Comparison of ENCODE assay signal across 8 cellular contexts in genomic region chr19:48588670-48589399, GRCh38. TPM values are rescaled to one million over a fixed set of nuclear protein-coding genes. Genes with fewer than 3 reads are reported as not detected.
DNase-seq lines count a peak whose midpoint lies in the region; ATAC-seq and TF ChIP-seq lines count a peak whose summit lies in the region.

No MANE protein-coding gene starts in this region.

- TF ChIP-seq CTCF in AG10803 (conservative IDR thresholded peaks at IDR 0.05; ENCODE audit: low read length) (peak; percentile 90), coronary artery (IDR thresholded peaks at IDR 0.05) (peak; percentile 82)

- no peak for ATAC-seq in HG03097 (IDR thresholded peaks at IDR 0.05; ENCODE audit: low FRiP score, unreplicated experiment)

- DNase-seq in AG10803 (ENCODE audit: low read depth) (peak; percentile 76), HAP-1 (ENCODE audit: low spot score in 2 of 2) (peak; percentile 82 to 96), NCI-H460 (ENCODE audit: extremely low read depth, low read depth) (peak; percentile 82), coronary artery (ENCODE audit: low spot score) (peak; percentile 87), left kidney (ENCODE audit: low read depth, low spot score) (peak; percentile 94)
- peak; percentile 93 for DNase-seq in activated CD4-positive, alpha-beta T cell treated with anti-CD3 and anti-CD28 coated beads for 48 hours
- peak; percentile 86 for DNase-seq in stimulated activated CD4-positive, alpha-beta T cell treated with anti-CD3 and anti-CD28 coated beads, Interleukin-1b, Interleukin-23, amount 100 ng/mL, for 48 hours

- H3K27me3 ChIP-seq in HAP-1 (ENCODE audit: low read depth) = no peaks in the 10 kb centered on the region

- in situ Hi-C loops in HAP-1 (cut with MboI; ENCODE audit: low sequenced_read_pairs) = loop anchor here (5.0 to 25.0 kb wide), 3 partner anchors 82 to 627 kb away; no protein-coding TSS in a partner anchor

- peak overlapping the region in 1 of 2 donors; percentile 35 for H3K27ac ChIP-seq in coronary artery

- peaks cover 9% of the 10 kb centered on the region for H3K4me1 ChIP-seq in HAP-1

- H3K4me3 ChIP-seq in AG10803 (ENCODE audit: low read length) (peak overlapping the region; percentile 65), HAP-1 (peak overlapping the region; percentile 38), coronary artery (peak overlapping the region; percentile 65)

- no peaks in the 10 kb centered on the region for H3K36me3 ChIP-seq in HAP-1 (replicated peaks)

- H3K9me3 ChIP-seq in HAP-1 = no peaks in the 10 kb centered on the region

RNA-seq across cellular contexts. Expression of gene SPACA4, which starts 17.7 kb away (rescaled TPM):
- total RNA-seq in NCI-H460 (2014; rRNA removed; shearing (Covaris generic)) = not detected in 2 replicates
- polyA plus RNA-seq in NCI-H460 (2014; cell fraction: nucleus; rRNA removed) = not detected in 2 replicates

RNA-seq across cellular contexts. Expression of gene FAM83E, which starts 26.0 kb away (rescaled TPM):
- 0.57 TPM in 1 of 2 replicates, not detected in the other for total RNA-seq in NCI-H460 (2014; rRNA removed; shearing (Covaris generic))
- 0.14 TPM in 1 of 2 replicates, not detected in the other for polyA plus RNA-seq in NCI-H460 (2014; cell fraction: nucleus; rRNA removed)

RNA-seq across cellular contexts. Expression of gene RPL18, which starts 30.1 kb away (rescaled TPM):
- 1,411 and 1,488 TPM in 2 replicates for total RNA-seq in NCI-H460 (2014; rRNA removed; shearing (Covaris generic))
- polyA plus RNA-seq in NCI-H460 (2014; cell fraction: nucleus; rRNA removed) = 1,943 and 2,733 TPM in 2 replicates

RNA-seq across cellular contexts. Expression of gene SPHK2, which starts 30.5 kb away (rescaled TPM):
- total RNA-seq in NCI-H460 (2014; rRNA removed; shearing (Covaris generic)) = 6.7 and 6.9 TPM in 2 replicates
- polyA plus RNA-seq in NCI-H460 (2014; cell fraction: nucleus; rRNA removed) = 15.3 and 18.8 TPM in 2 replicates

RNA-seq across cellular contexts. Expression of gene SULT2B1, which starts 36.9 kb away (rescaled TPM):
- 0.12 TPM in 1 of 2 replicates, not detected in the other for total RNA-seq in NCI-H460 (2014; rRNA removed; shearing (Covaris generic))
- polyA plus RNA-seq in NCI-H460 (2014; cell fraction: nucleus; rRNA removed) = not detected in 2 replicates
